Comparison of ENCODE assay signal across 20 cellular contexts in genomic region chr3:178386880-178387279, GRCh38.
A peak's percentile ranks its signal among the peaks of the same experiment; 100 is the strongest.
DNase-seq lines count a peak whose midpoint lies in the region; ATAC-seq, FAIRE-seq and TF ChIP-seq lines count a peak whose summit lies in the region.
"Had no signal": no experiment of that assay in that cellular context is flagged by ENCODE, and none has a peak within 500 bp of the region (broad histone marks: within the 10 kb centered on the region; RNA-seq: fewer than 3 reads in every experiment).

No MANE protein-coding gene starts in this region.

- no peak overlapping the region for H3K23ac ChIP-seq in trophoblast cell (ENCODE audit: low read length)

- peak overlapping the region; percentile 32 for H3K18ac ChIP-seq in trophoblast cell (ENCODE audit: low read length)

- H3K27me3 ChIP-seq in Loucy (ENCODE audit: insufficient read depth, low read length, poor library complexity, severe bottlenecking) (no peaks in the 10 kb centered on the region), HepG2 (ENCODE audit: control insufficient read depth in 1 of 2, insufficient read depth in 2 of 2, low read length in 2 of 2) (no peaks in the 10 kb centered on the region), trophoblast cell (ENCODE audit: insufficient read depth, low read length) (no peaks in the 10 kb centered on the region)

- TF ChIP-seq EP300 in HepG2 (IDR thresholded peaks at IDR 0.05; ENCODE audit: low read depth in 2 of 2, low read length in 2 of 2) (0 out of 4 replicates have a peak, but pooled peaks of 1 of the 2 experiments have one; percentile 27), HepG2 (CRISPR knock-in tag; IDR thresholded peaks at IDR 0.05; ENCODE audit: borderline replicate concordance) (no peak)

- no peak for FAIRE-seq in HepG2 (lab: Jason Lieb, UNC)
- FAIRE-seq: D721Med, GM18507 had no signal

- no peaks in the 10 kb centered on the region for H3F3A ChIP-seq in Loucy (ENCODE audit: low read depth)

- TF ChIP-seq POLR2A in HepG2 (IDR thresholded peaks at IDR 0.05; ENCODE audit: insufficient read depth in 1 of 2, low read depth in 2 of 2, low read length in 2 of 2) (no peak), lower leg skin (IDR thresholded peaks at IDR 0.05) (no peak)

- CTCF ChIA-PET in HepG2 (lab: Yijun Ruan, JAX; ENCODE audit: low intra/inter-chr PET ratio, low total read pairs): no interaction called here

- H2AFZ ChIP-seq in Loucy (ENCODE audit: low read length) (peak overlapping the region; percentile 46; the same call in 1 of the 2 replicates), HepG2 (ENCODE audit: low read length) (no peak overlapping the region), trophoblast cell (ENCODE audit: insufficient read depth, low read length, poor library complexity) (no peak overlapping the region)

- intact Hi-C loops in HepG2 (cut with micrococcal nuclease; ENCODE audit: unreplicated experiment): loop anchor here (10.0 kb wide), 1 partner anchor 302 kb away; no protein-coding TSS in a partner anchor
- intact Hi-C loops in lower leg skin (cut with DNase I; ENCODE audit: low total_unique reads): no loop called here

- H3K36me3 ChIP-seq in Loucy (ENCODE audit: insufficient read depth, low read length): no peaks in the 10 kb centered on the region
- H3K36me3 ChIP-seq in HepG2 (replicated peaks in 1 of 2; ENCODE audit: control insufficient read depth in 1 of 2, insufficient read depth in 2 of 2, low read length in 2 of 2): no peaks in the 10 kb centered on the region
- no peaks in the 10 kb centered on the region for H3K36me3 ChIP-seq in trophoblast cell (ENCODE audit: control insufficient read depth in 1 of 2, insufficient read depth in 2 of 2, low read length in 2 of 2)

- in situ Hi-C loops in HepG2 (cut with HindIII; ENCODE audit: extremely low pct_ligation_motif_present, low pct_unique_long_range_greater_than_20kb): no loop called here

- no TSS peak for BruUV-seq in HepG2 (replicated peaks; lab: Mats Ljungman, UMichigan)

- no peak overlapping the region for H3K4ac ChIP-seq in trophoblast cell (ENCODE audit: low read depth, low read length)

- H4K12ac ChIP-seq in trophoblast cell (ENCODE audit: low read depth, low read length): no peak overlapping the region

- H3K4me3 ChIP-seq in Loucy (ENCODE audit: low read length, poor library complexity, severe bottlenecking): no peak overlapping the region
- no peak overlapping the region for H3K4me3 ChIP-seq in HepG2 (replicated peaks in 1 of 3; ENCODE audit: insufficient read depth in 1 of 3, low read depth in 2 of 3, low read length in 3 of 3)
- no peak overlapping the region for H3K4me3 ChIP-seq in trophoblast cell (ENCODE audit: low read depth, low read length)
- no peak overlapping the region for H3K4me3 ChIP-seq in lower leg skin (ENCODE audit: low read depth, poor library complexity, severe bottlenecking)
- no peak overlapping the region for H3K4me3 ChIP-seq in coronary artery
- H3K4me3 ChIP-seq: GM23338 had no signal

- no peak overlapping the region for H2BK5ac ChIP-seq in trophoblast cell (ENCODE audit: low read depth, low read length, poor library complexity)

- no peak overlapping the region for H3K9ac ChIP-seq in Loucy (ENCODE audit: low read depth, low read length, poor library complexity, severe bottlenecking)
- no peak overlapping the region for H3K9ac ChIP-seq in HepG2 (ENCODE audit: insufficient read depth, low read depth, low read length)
- H3K9ac ChIP-seq in trophoblast cell (ENCODE audit: low read length): no peak overlapping the region

- peak overlapping the region; percentile 60 for H2BK12ac ChIP-seq in trophoblast cell (ENCODE audit: low read length)

- H3K27ac ChIP-seq in HepG2 (ENCODE audit: extremely low read length, insufficient read depth, low read length): no peak overlapping the region
- no peak overlapping the region for H3K27ac ChIP-seq in trophoblast cell (ENCODE audit: low read depth, low read length)
- no peak overlapping the region for H3K27ac ChIP-seq in coronary artery

- DNase-seq in HepG2 (ENCODE audit: low spot score) (peak; percentile 12), trophoblast cell (no peak), lower leg skin (ENCODE audit: low spot score in 2 of 2) (no peak), coronary artery (ENCODE audit: low spot score) (no peak)
- DNase-seq in activated CD8-positive, alpha-beta memory T cell treated with anti-CD3 and anti-CD28 coated beads, Interleukin-2, amount 50 U/mL, for 48 hours: no peak
- DNase-seq: C1 segment of cervical spinal cord; CD8-positive, alpha-beta memory T cell; NCI-H1048; NCI-H1436; NCI-H1930; NCI-H2171; RPMI8226; SHP77 treated with DMSO at 0.1 percent for 48 hours; T-cell had no signal

- H3K4me1 ChIP-seq in Loucy (ENCODE audit: insufficient read depth, low read length, poor library complexity, severe bottlenecking) (peaks cover 5% of the 10 kb centered on the region), HepG2 (ENCODE audit: insufficient read depth, low read length) (peaks cover 11% of the 10 kb centered on the region), trophoblast cell (ENCODE audit: control insufficient read depth in 1 of 2, insufficient read depth in 2 of 2, low read length in 2 of 2) (no peaks in the 10 kb centered on the region)

- ATAC-seq in GM21515 (IDR thresholded peaks at IDR 0.05; ENCODE audit: unreplicated experiment) (peak; percentile 16), HepG2 (peak; percentile 60; the same call in 2 of the 3 replicates)
- ATAC-seq: GM23338, SK-N-SH treated with all-trans-retinoic acid at 6 μM for 48 hours, T-cell had no signal

- no peaks in the 10 kb centered on the region for H3K9me2 ChIP-seq in Loucy (replicated peaks; ENCODE audit: low read depth, low read length)

- H3K9me3 ChIP-seq in Loucy (ENCODE audit: insufficient read depth, low read depth, low read length) (no peaks in the 10 kb centered on the region), HepG2 (ENCODE audit: low read length) (no peaks in the 10 kb centered on the region), trophoblast cell (ENCODE audit: insufficient read depth, low read depth, low read length) (no peaks in the 10 kb centered on the region)

- H3K14ac ChIP-seq in trophoblast cell (ENCODE audit: low read length): peak overlapping the region; percentile 66

- H3K79me2 ChIP-seq in Loucy (ENCODE audit: insufficient read depth, low read length) (no peaks in the 10 kb centered on the region), HepG2 (ENCODE audit: insufficient read depth, low read length) (no peaks in the 10 kb centered on the region), trophoblast cell (ENCODE audit: control insufficient read depth, insufficient read depth, low read length, poor library complexity) (no peaks in the 10 kb centered on the region)

- peak overlapping the region; percentile 69 for H2BK120ac ChIP-seq in trophoblast cell (ENCODE audit: insufficient read depth, low read length, poor library complexity)

- 0% methylated on average over 1 of the region's 1 CpG for WGBS in HepG2 (ENCODE audit: low lambda C conversion rate)
- no CpG with 5 or more reads among the region's 1 CpG for WGBS in trophoblast cell (ENCODE audit: extremely low coverage, insufficient coverage, insufficient read length)
- WGBS in lower leg skin, 2 donors: 89 to 94% methylated on average over 1 of the region's 1 CpG

- no peak overlapping the region for H2AK5ac ChIP-seq in trophoblast cell (ENCODE audit: low read length)

- no peaks in the 10 kb centered on the region for H4K20me1 ChIP-seq in Loucy (ENCODE audit: insufficient read depth, low read length, poor library complexity, severe bottlenecking)
- H4K20me1 ChIP-seq in HepG2 (ENCODE audit: insufficient read depth, low read length): no peaks in the 10 kb centered on the region

- H4K91ac ChIP-seq in trophoblast cell (ENCODE audit: low read depth, low read length): no peak overlapping the region

- H3K4me2 ChIP-seq in Loucy (ENCODE audit: low read depth, low read length, poor library complexity, severe bottlenecking) (no peak overlapping the region), HepG2 (ENCODE audit: low read depth, low read length) (peak overlapping the region; percentile 19; the same call in 1 of the 2 replicates), trophoblast cell (ENCODE audit: low read length) (no peak overlapping the region)
- H3K4me2 ChIP-seq: GM23338 had no signal

- no peak overlapping the region for H4K8ac ChIP-seq in trophoblast cell (ENCODE audit: low read depth, low read length)

- POLR2A ChIA-PET in HepG2 (lab: Yijun Ruan, JAX): no interaction called here

- TF ChIP-seq RAD21 in HepG2 (CRISPR knock-in tag; IDR thresholded peaks at IDR 0.05): no peak

- peaks cover 10% of the 10 kb centered on the region for H3K79me1 ChIP-seq in trophoblast cell (ENCODE audit: low read length)

- TF ChIP-seq CTCF in Loucy (conservative IDR thresholded peaks at IDR 0.05; ENCODE audit: low read length): no peak
- TF ChIP-seq CTCF in HepG2 (CRISPR knock-in tag; IDR thresholded peaks at IDR 0.05): no peak
- TF ChIP-seq CTCF in lower leg skin (IDR thresholded peaks at IDR 0.05): no peak
- TF ChIP-seq CTCF in coronary artery (IDR thresholded peaks at IDR 0.05): no peak

TF ChIP-seq in HepG2, 621 proteins besides CTCF, POLR2A, EP300 and RAD21 (continues in another document):
- TF ChIP-seq HNF4A (CRISPR knock-in tag; IDR thresholded peaks at IDR 0.05) (peak; percentile 25), HDAC2 (CRISPR knock-in tag; IDR thresholded peaks at IDR 0.05) (no peak), ZBTB1 (CRISPR knock-in tag; IDR thresholded peaks at IDR 0.05; ENCODE audit: borderline replicate concordance) (no peak), PAXIP1 (CRISPR knock-in tag; conservative IDR thresholded peaks at IDR 0.05) (peak; percentile 40; the same call in 1 of the 2 replicates)
